Comparison of ENCODE assay signal across 14 cellular contexts in the genomic region with DNA sequence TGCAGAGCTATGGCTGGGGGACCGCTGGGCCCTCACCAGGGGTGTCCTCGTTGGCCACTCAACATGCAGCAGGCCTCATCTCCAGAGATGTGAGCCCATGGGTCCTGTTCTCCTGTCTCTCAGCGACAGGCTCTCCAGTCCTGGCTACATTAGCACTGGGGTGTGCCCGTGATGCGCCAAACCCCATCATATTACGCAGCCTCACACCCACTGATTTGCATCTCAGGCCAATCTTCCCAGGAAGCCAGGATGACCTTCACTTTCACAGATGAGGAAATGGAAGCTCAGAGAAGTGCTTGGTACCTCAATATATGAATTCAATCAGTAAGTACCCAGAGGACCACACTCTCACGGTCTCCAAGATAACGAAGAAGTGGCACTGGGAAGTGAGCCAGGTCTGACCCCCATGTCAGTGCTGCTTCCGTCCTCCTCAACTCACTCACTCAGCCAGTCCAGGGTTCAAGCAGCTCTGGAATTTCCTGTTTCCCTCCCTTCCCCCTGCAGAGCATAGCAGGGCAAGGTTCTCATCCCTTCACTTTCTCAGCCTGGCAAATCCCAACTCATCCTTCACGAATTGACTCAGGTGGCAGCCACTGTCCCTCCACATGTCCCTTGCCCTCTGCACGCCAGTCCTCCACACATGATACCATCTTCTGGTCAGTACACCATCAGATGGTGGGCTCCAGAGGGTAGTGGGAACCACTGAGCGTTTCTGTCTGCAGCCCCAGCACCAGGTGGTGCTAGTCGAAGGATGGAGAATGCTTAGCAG. TPM values are rescaled to one million over a fixed set of nuclear protein-coding genes. Genes with fewer than 3 reads are reported as not detected.
DNase-seq lines count a peak whose midpoint lies in the region; ATAC-seq, FAIRE-seq and TF ChIP-seq lines count a peak whose summit lies in the region.
"Had no signal": no experiment of that assay in that cellular context is flagged by ENCODE, and none has a peak within 500 bp of the region (broad histone marks: within the 10 kb centered on the region; RNA-seq: fewer than 3 reads in every experiment).

No MANE protein-coding gene starts in this region.

- H3K9me3 ChIP-seq in HepG2 (ENCODE audit: low read length) (no peaks in the 10 kb centered on the region), right lobe of liver (no peaks in the 10 kb centered on the region), aorta (ENCODE audit: control insufficient read depth, low read length) (no peaks in the 10 kb centered on the region)

- in situ Hi-C loops in HepG2 (cut with HindIII; ENCODE audit: extremely low pct_ligation_motif_present, low pct_unique_long_range_greater_than_20kb) = no loop called here
- in situ Hi-C loops in brain microvascular endothelial cell (cut with HindIII; ENCODE audit: low pct_ligation_motif_present, low sequenced_read_pairs) = no loop called here
- in situ Hi-C loops in G401 (cut with HindIII; ENCODE audit: low sequenced_read_pairs) = no loop called here

- peaks cover 50% of the 10 kb centered on the region for H3K4me1 ChIP-seq in HepG2 (ENCODE audit: insufficient read depth, low read length)
- H3K4me1 ChIP-seq in right lobe of liver = no peaks in the 10 kb centered on the region
- peaks cover 0 to 2% of the 10 kb centered on the region in 2 donors for H3K4me1 ChIP-seq in aorta (ENCODE audit: control insufficient read depth in 1 of 2, insufficient read depth in 2 of 2, low read length in 2 of 2)
- H3K4me1 ChIP-seq: parathyroid adenoma had no signal

- no peak overlapping the region for H2AFZ ChIP-seq in HepG2 (ENCODE audit: low read length)
- H2AFZ ChIP-seq: parathyroid adenoma had no signal

- CTCF ChIA-PET in HepG2 (lab: Yijun Ruan, JAX; ENCODE audit: low intra/inter-chr PET ratio, low total read pairs) = no interaction called here

- WGBS in HepG2 (ENCODE audit: low lambda C conversion rate) = 66% methylated on average over 7 of the region's 13 CpGs
- WGBS in right lobe of liver (ENCODE audit: insufficient coverage, low coverage, low lambda C conversion rate, missing lambda C conversion rate) = 52% methylated on average over 4 of the region's 13 CpGs
- WGBS in aorta, 2 donors = 62 to 63% methylated on average over 13 of the region's 13 CpGs

- 0 out of 4 replicates have a peak, but pooled peaks of 1 of the 2 experiments have one; percentile 17 for TF ChIP-seq EP300 in HepG2 (IDR thresholded peaks at IDR 0.05; ENCODE audit: low read depth in 2 of 2, low read length in 2 of 2)
- TF ChIP-seq EP300 in HepG2 (CRISPR knock-in tag; IDR thresholded peaks at IDR 0.05; ENCODE audit: borderline replicate concordance) = no peak

- POLR2A ChIA-PET in HepG2 (lab: Yijun Ruan, JAX) = no interaction called here

- H3K27ac ChIP-seq in HepG2 (ENCODE audit: extremely low read length, insufficient read depth, low read length) = peak overlapping the region; percentile 50
- H3K27ac ChIP-seq in right lobe of liver = no peak overlapping the region
- peak overlapping the region; percentile 91 for H3K27ac ChIP-seq in brain microvascular endothelial cell
- peak overlapping the region; percentile 6 to 92 for H3K27ac ChIP-seq in aorta (ENCODE audit: low read depth in 1 of 2, low read length in 2 of 2)
- H3K27ac ChIP-seq: parathyroid adenoma, VCaP had no signal

- peak; percentile 53 for DNase-seq in HepG2 (ENCODE audit: low spot score)
- no peak for DNase-seq in right lobe of liver
- no peak for DNase-seq in brain microvascular endothelial cell
- peak; percentile 49 to 67 for DNase-seq in lung microvascular endothelial cell (ENCODE audit: low read depth in 2 of 2)
- DNase-seq in aorta = no peak
- DNase-seq in posterior vena cava (ENCODE audit: low spot score) = no peak
- no peak for DNase-seq in G401 (ENCODE audit: low spot score)
- no peak for DNase-seq in NCI-H345 (lab: John Stamatoyannopoulos, UW)
- DNase-seq: CD8-positive, alpha-beta memory T cell; stimulated activated CD8-positive, alpha-beta memory T cell treated with anti-CD3 and anti-CD28 coated beads, Interleukin-4, amount 100 ng/mL, for 48 hours had no signal

- no peak for TF ChIP-seq RAD21 in HepG2 (CRISPR knock-in tag; IDR thresholded peaks at IDR 0.05)

- intact Hi-C loops in HepG2 (cut with micrococcal nuclease; ENCODE audit: unreplicated experiment) (no loop called here), right lobe of liver (cut with DNase I) (no loop called here), aorta (cut with DNase I) (loop anchor here in 1 of 2 donors (5.0 kb wide), 1 partner anchor 35 kb away; the partner anchor contains the start of gene STK40), posterior vena cava (cut with DNase I) (no loop called here)

- H3K27me3 ChIP-seq in HepG2 (ENCODE audit: control insufficient read depth in 1 of 2, insufficient read depth in 2 of 2, low read length in 2 of 2) (no peaks in the 10 kb centered on the region), right lobe of liver (no peaks in the 10 kb centered on the region), brain microvascular endothelial cell (replicated peaks) (no peaks in the 10 kb centered on the region), aorta (ENCODE audit: control insufficient read depth in 1 of 2, insufficient read depth in 2 of 2, low read length in 1 of 2) (no peaks in the 10 kb centered on the region)

- TF ChIP-seq POLR2A in HepG2 (IDR thresholded peaks at IDR 0.05; ENCODE audit: insufficient read depth in 1 of 2, low read depth in 2 of 2, low read length in 2 of 2) (no peak), right lobe of liver (IDR thresholded peaks at IDR 0.05) (no peak)

- ATAC-seq in HepG2 (peak; percentile 65), right lobe of liver (no peak), aorta (ENCODE audit: low FRiP score) (no peak)

- H3K36me3 ChIP-seq in HepG2 (replicated peaks in 1 of 2; ENCODE audit: control insufficient read depth in 1 of 2, insufficient read depth in 2 of 2, low read length in 2 of 2) (peaks cover 31 to 64% of the 10 kb centered on the region in 2 experiments), right lobe of liver (peaks cover 0 to 71% (median 24%) of the 10 kb centered on the region in 4 donors), brain microvascular endothelial cell (replicated peaks) (peaks cover 62% of the 10 kb centered on the region), aorta (ENCODE audit: control insufficient read depth in 1 of 2, insufficient read depth in 2 of 2, low read length in 1 of 2) (peaks cover 0 to 6% of the 10 kb centered on the region in 2 donors)

- no peaks in the 10 kb centered on the region for H4K20me1 ChIP-seq in HepG2 (ENCODE audit: insufficient read depth, low read length)

- peak overlapping the region; percentile 53 for H3K4me2 ChIP-seq in HepG2 (ENCODE audit: low read depth, low read length)

- 0 out of 2 replicates have a peak overlapping the region, but pooled peaks have one; percentile 12 for H3K9ac ChIP-seq in HepG2 (ENCODE audit: insufficient read depth, low read depth, low read length)
- H3K9ac ChIP-seq: parathyroid adenoma had no signal

- H3K4me3 ChIP-seq in HepG2 (replicated peaks in 1 of 3; ENCODE audit: insufficient read depth in 1 of 3, low read depth in 2 of 3, low read length in 3 of 3) (peak overlapping the region in 1 of 3 experiments; percentile 19; a peak in 1 of 6 replicates), right lobe of liver (no peak overlapping the region), brain microvascular endothelial cell (ENCODE audit: low read depth, low read length) (no peak overlapping the region), aorta (ENCODE audit: low read length in 2 of 2) (no peak overlapping the region)

- BruUV-seq in HepG2 (replicated peaks; lab: Mats Ljungman, UMichigan) = no TSS peak

- peak; percentile 64 for FAIRE-seq in HepG2 (lab: Jason Lieb, UNC)
- FAIRE-seq: GM18507 had no signal

- no peaks in the 10 kb centered on the region for H3K79me2 ChIP-seq in HepG2 (ENCODE audit: insufficient read depth, low read length)
- H3K79me2 ChIP-seq: parathyroid adenoma had no signal

- TF ChIP-seq CTCF in HepG2 (CRISPR knock-in tag; IDR thresholded peaks at IDR 0.05) (peak; percentile 63), right lobe of liver (IDR thresholded peaks at IDR 0.05) (no peak), brain microvascular endothelial cell (IDR thresholded peaks at IDR 0.05; ENCODE audit: low read depth, low read length, missing control alignments) (peak; percentile 53)

RNA-seq across cellular contexts. Expression of gene EVA1B, which starts 28.9 kb away (rescaled TPM):
- total RNA-seq in HepG2 (2016; rRNA removed; fragmentation: Illumina TruSeq; extraction: Trizol) = 3.8 and 6.6 TPM in 2 replicates
- 17.4 and 24.0 TPM in 2 replicates for total RNA-seq in HepG2 (2016; cell fraction: cytosol; rRNA removed; fragmentation: Illumina TruSeq; extraction: Trizol; ENCODE audit: low read depth)
- 5.1 and 5.9 TPM in 2 replicates for total RNA-seq in HepG2 (2016; cell fraction: insoluble cytoplasmic fraction; rRNA removed; fragmentation: Illumina TruSeq; extraction: Trizol)
- 15.5 and 17.9 TPM in 2 replicates for total RNA-seq in HepG2 (2016; cell fraction: membrane; rRNA removed; fragmentation: Illumina TruSeq; extraction: Trizol)
- 2.5 and 2.7 TPM in 2 replicates for total RNA-seq in HepG2 (2016; cell fraction: nucleus; rRNA removed; fragmentation: Illumina TruSeq; extraction: Trizol)
- polyA plus RNA-seq in HepG2 (2011; rRNA removed) = 3.9 and 5.8 TPM in 2 replicates
- polyA plus RNA-seq in HepG2 (2011; cell fraction: cytosol; rRNA removed) = 4.7 and 13.2 TPM in 2 replicates
- polyA plus RNA-seq in HepG2 (2011; cell fraction: nucleus; rRNA removed) = 7.5 and 8.1 TPM in 2 replicates
- polyA plus RNA-seq in HepG2 (2012) = 2.8 and 7.2 TPM in 2 replicates
- polyA plus RNA-seq in HepG2 (2016; cell fraction: cytosol; fragmentation: Illumina TruSeq; extraction: Trizol; ENCODE audit: low read depth) = 17.5 and 21.2 TPM in 2 replicates
- 3.5 and 4.8 TPM in 2 replicates for polyA plus RNA-seq in HepG2 (2016; cell fraction: insoluble cytoplasmic fraction; fragmentation: Illumina TruSeq; extraction: Trizol; ENCODE audit: low read depth)
- polyA plus RNA-seq in HepG2 (2016; cell fraction: membrane; fragmentation: Illumina TruSeq; extraction: Trizol; ENCODE audit: low read depth) = 12.3 and 13.6 TPM in 2 replicates
- polyA plus RNA-seq in HepG2 (2016; cell fraction: nucleus; fragmentation: Illumina TruSeq; extraction: Trizol; ENCODE audit: insufficient read depth, low read depth) = 5.0 and 5.9 TPM in 2 replicates
- polyA minus RNA-seq in HepG2 (2011; rRNA and poly(A)+ RNA removed; ENCODE audit: low replicate concordance) = 1.2 and 5.8 TPM in 2 replicates
- 2.5 and 3.6 TPM in 2 replicates for polyA minus RNA-seq in HepG2 (2011; cell fraction: cytosol; rRNA and poly(A)+ RNA removed)
- 0.50 and 0.90 TPM in 2 replicates for polyA minus RNA-seq in HepG2 (2011; cell fraction: nucleus; rRNA and poly(A)+ RNA removed)
- total RNA-seq in right lobe of liver = 10 to 100 TPM in 2 of 6 experiments, 1 to 10 TPM in 4; 3.2 to 20.6 (median 5.1) TPM
- 96.3 and 109 TPM in 2 replicates for total RNA-seq in lung microvascular endothelial cell
- total RNA-seq in aorta = 10 to 100 TPM; 44.7 to 58.3 TPM
- 100 to 1,000 TPM in 1 of 2 donors, 10 to 100 TPM in 1; 38.2 to 165 TPM for polyA plus RNA-seq in aorta
- 10 to 100 TPM; 38.0 to 39.5 TPM for total RNA-seq in posterior vena cava
- total RNA-seq in G401 (2014; rRNA removed; shearing (Covaris generic)) = 46.3 and 91.0 TPM in 2 replicates
- polyA plus RNA-seq: IgD-negative memory B cell had no signal

RNA-seq across cellular contexts. Expression of gene STK40, which starts 33.4 kb away (rescaled TPM):
- 33.8 and 40.1 TPM in 2 replicates for total RNA-seq in HepG2 (2016; rRNA removed; fragmentation: Illumina TruSeq; extraction: Trizol)
- total RNA-seq in HepG2 (2016; cell fraction: cytosol; rRNA removed; fragmentation: Illumina TruSeq; extraction: Trizol; ENCODE audit: low read depth) = 24.9 and 25.5 TPM in 2 replicates
- 32.8 and 34.8 TPM in 2 replicates for total RNA-seq in HepG2 (2016; cell fraction: insoluble cytoplasmic fraction; rRNA removed; fragmentation: Illumina TruSeq; extraction: Trizol)
- total RNA-seq in HepG2 (2016; cell fraction: membrane; rRNA removed; fragmentation: Illumina TruSeq; extraction: Trizol) = 68.1 and 69.3 TPM in 2 replicates
- 19.0 and 20.3 TPM in 2 replicates for total RNA-seq in HepG2 (2016; cell fraction: nucleus; rRNA removed; fragmentation: Illumina TruSeq; extraction: Trizol)
- polyA plus RNA-seq in HepG2 (2011; rRNA removed) = 35.1 and 49.2 TPM in 2 replicates
- 30.7 and 33.6 TPM in 2 replicates for polyA plus RNA-seq in HepG2 (2011; cell fraction: cytosol; rRNA removed)
- polyA plus RNA-seq in HepG2 (2011; cell fraction: nucleus; rRNA removed) = 35.7 and 39.3 TPM in 2 replicates
- 32.0 and 37.7 TPM in 2 replicates for polyA plus RNA-seq in HepG2 (2012)
- polyA plus RNA-seq in HepG2 (2016; cell fraction: cytosol; fragmentation: Illumina TruSeq; extraction: Trizol; ENCODE audit: low read depth) = 28.6 and 31.6 TPM in 2 replicates
- 42.6 and 52.9 TPM in 2 replicates for polyA plus RNA-seq in HepG2 (2016; cell fraction: insoluble cytoplasmic fraction; fragmentation: Illumina TruSeq; extraction: Trizol; ENCODE audit: low read depth)
- polyA plus RNA-seq in HepG2 (2016; cell fraction: membrane; fragmentation: Illumina TruSeq; extraction: Trizol; ENCODE audit: low read depth) = 71.6 and 77.6 TPM in 2 replicates
- polyA plus RNA-seq in HepG2 (2016; cell fraction: nucleus; fragmentation: Illumina TruSeq; extraction: Trizol; ENCODE audit: insufficient read depth, low read depth) = 39.8 and 45.0 TPM in 2 replicates
- polyA minus RNA-seq in HepG2 (2011; rRNA and poly(A)+ RNA removed; ENCODE audit: low replicate concordance) = 14.8 and 47.6 TPM in 2 replicates
- polyA minus RNA-seq in HepG2 (2011; cell fraction: cytosol; rRNA and poly(A)+ RNA removed) = 15.3 and 21.4 TPM in 2 replicates
- polyA minus RNA-seq in HepG2 (2011; cell fraction: nucleus; rRNA and poly(A)+ RNA removed) = 8.6 and 8.8 TPM in 2 replicates
- total RNA-seq in right lobe of liver = 10 to 100 TPM; 22.7 to 45.5 (median 29.0) TPM
- total RNA-seq in lung microvascular endothelial cell = 11.3 and 21.6 TPM in 2 replicates
- total RNA-seq in aorta = 10 to 100 TPM; 63.9 to 95.7 TPM
- polyA plus RNA-seq in aorta = 10 to 100 TPM; 33.2 to 35.4 TPM
- 10 to 100 TPM; 68.5 to 94.8 TPM for total RNA-seq in posterior vena cava
- 13.6 and 19.9 TPM in 2 replicates for total RNA-seq in G401 (2014; rRNA removed; shearing (Covaris generic))

RNA-seq across cellular contexts. Expression of gene LSM10, which starts 45.4 kb away (rescaled TPM):
- 14.0 and 17.0 TPM in 2 replicates for total RNA-seq in HepG2 (2016; rRNA removed; fragmentation: Illumina TruSeq; extraction: Trizol)
- 56.5 and 60.8 TPM in 2 replicates for total RNA-seq in HepG2 (2016; cell fraction: cytosol; rRNA removed; fragmentation: Illumina TruSeq; extraction: Trizol; ENCODE audit: low read depth)
- 14.8 TPM in 2 replicates for total RNA-seq in HepG2 (2016; cell fraction: insoluble cytoplasmic fraction; rRNA removed; fragmentation: Illumina TruSeq; extraction: Trizol)
- 50.9 and 52.1 TPM in 2 replicates for total RNA-seq in HepG2 (2016; cell fraction: membrane; rRNA removed; fragmentation: Illumina TruSeq; extraction: Trizol)
- total RNA-seq in HepG2 (2016; cell fraction: nucleus; rRNA removed; fragmentation: Illumina TruSeq; extraction: Trizol) = 6.1 and 9.2 TPM in 2 replicates
- 52.0 and 61.6 TPM in 2 replicates for polyA plus RNA-seq in HepG2 (2011; rRNA removed)
- polyA plus RNA-seq in HepG2 (2011; cell fraction: cytosol; rRNA removed) = 52.4 and 63.1 TPM in 2 replicates
- polyA plus RNA-seq in HepG2 (2011; cell fraction: nucleus; rRNA removed) = 18.3 and 21.3 TPM in 2 replicates
- 22.5 and 35.0 TPM in 2 replicates for polyA plus RNA-seq in HepG2 (2012)
- polyA plus RNA-seq in HepG2 (2016; cell fraction: cytosol; fragmentation: Illumina TruSeq; extraction: Trizol; ENCODE audit: low read depth) = 247 and 272 TPM in 2 replicates
- polyA plus RNA-seq in HepG2 (2016; cell fraction: insoluble cytoplasmic fraction; fragmentation: Illumina TruSeq; extraction: Trizol; ENCODE audit: low read depth) = 57.9 and 60.5 TPM in 2 replicates
- polyA plus RNA-seq in HepG2 (2016; cell fraction: membrane; fragmentation: Illumina TruSeq; extraction: Trizol; ENCODE audit: low read depth) = 158 and 176 TPM in 2 replicates
- 38.1 and 40.1 TPM in 2 replicates for polyA plus RNA-seq in HepG2 (2016; cell fraction: nucleus; fragmentation: Illumina TruSeq; extraction: Trizol; ENCODE audit: insufficient read depth, low read depth)
- polyA minus RNA-seq in HepG2 (2011; rRNA and poly(A)+ RNA removed; ENCODE audit: low replicate concordance) = 38.9 and 99.2 TPM in 2 replicates
- polyA minus RNA-seq in HepG2 (2011; cell fraction: cytosol; rRNA and poly(A)+ RNA removed) = 11.0 and 14.3 TPM in 2 replicates
- 9.0 and 11.3 TPM in 2 replicates for polyA minus RNA-seq in HepG2 (2011; cell fraction: nucleus; rRNA and poly(A)+ RNA removed)
- total RNA-seq in right lobe of liver = 10 to 100 TPM; 15.2 to 42.0 (median 22.3) TPM
- total RNA-seq in lung microvascular endothelial cell = 8.1 and 9.9 TPM in 2 replicates
- total RNA-seq in aorta = 10 to 100 TPM; 30.1 TPM
- polyA plus RNA-seq in aorta = 10 to 100 TPM; 39.6 to 57.7 TPM
- total RNA-seq in posterior vena cava = 10 to 100 TPM; 30.7 to 34.8 TPM
- total RNA-seq in G401 (2014; rRNA removed; shearing (Covaris generic)) = 37.5 and 57.9 TPM in 2 replicates

RNA-seq across cellular contexts. Expression of gene SH3D21, which starts 46.2 kb away (rescaled TPM):
- 1.4 and 5.1 TPM in 2 replicates for total RNA-seq in HepG2 (2016; rRNA removed; fragmentation: Illumina TruSeq; extraction: Trizol)
- 0.79 and 0.81 TPM in 2 replicates for total RNA-seq in HepG2 (2016; cell fraction: cytosol; rRNA removed; fragmentation: Illumina TruSeq; extraction: Trizol; ENCODE audit: low read depth)
- total RNA-seq in HepG2 (2016; cell fraction: insoluble cytoplasmic fraction; rRNA removed; fragmentation: Illumina TruSeq; extraction: Trizol) = 0.98 and 4.8 TPM in 2 replicates
- 1.1 TPM in 2 replicates for total RNA-seq in HepG2 (2016; cell fraction: membrane; rRNA removed; fragmentation: Illumina TruSeq; extraction: Trizol)
- 6.7 and 7.2 TPM in 2 replicates for total RNA-seq in HepG2 (2016; cell fraction: nucleus; rRNA removed; fragmentation: Illumina TruSeq; extraction: Trizol)
- polyA plus RNA-seq in HepG2 (2011; rRNA removed) = 8.6 and 8.7 TPM in 2 replicates
- 1.6 and 1.7 TPM in 2 replicates for polyA plus RNA-seq in HepG2 (2011; cell fraction: cytosol; rRNA removed)
- polyA plus RNA-seq in HepG2 (2011; cell fraction: nucleus; rRNA removed) = 84.9 and 116 TPM in 2 replicates
- polyA plus RNA-seq in HepG2 (2012) = 6.9 and 8.0 TPM in 2 replicates
- 0.40 and 0.63 TPM in 2 replicates for polyA plus RNA-seq in HepG2 (2016; cell fraction: cytosol; fragmentation: Illumina TruSeq; extraction: Trizol; ENCODE audit: low read depth)
- polyA plus RNA-seq in HepG2 (2016; cell fraction: insoluble cytoplasmic fraction; fragmentation: Illumina TruSeq; extraction: Trizol; ENCODE audit: low read depth) = 2.1 and 2.3 TPM in 2 replicates
- 1.0 and 1.1 TPM in 2 replicates for polyA plus RNA-seq in HepG2 (2016; cell fraction: membrane; fragmentation: Illumina TruSeq; extraction: Trizol; ENCODE audit: low read depth)
- polyA plus RNA-seq in HepG2 (2016; cell fraction: nucleus; fragmentation: Illumina TruSeq; extraction: Trizol; ENCODE audit: insufficient read depth, low read depth) = 21.9 and 30.8 TPM in 2 replicates
- polyA minus RNA-seq in HepG2 (2011; rRNA and poly(A)+ RNA removed; ENCODE audit: low replicate concordance) = 3.0 and 3.2 TPM in 2 replicates
- polyA minus RNA-seq in HepG2 (2011; cell fraction: cytosol; rRNA and poly(A)+ RNA removed) = 1.1 and 1.7 TPM in 2 replicates
- 15.7 and 16.0 TPM in 2 replicates for polyA minus RNA-seq in HepG2 (2011; cell fraction: nucleus; rRNA and poly(A)+ RNA removed)
- total RNA-seq in right lobe of liver = 1 to 10 TPM in 4 of 6 experiments, under 1 TPM in 2; 0.50 to 5.1 (median 1.2) TPM
- total RNA-seq in lung microvascular endothelial cell = 0.44 and 0.99 TPM in 2 replicates
- 1 to 10 TPM; 4.1 to 6.9 TPM for total RNA-seq in aorta
- 1 to 10 TPM; 2.4 to 5.1 TPM for polyA plus RNA-seq in aorta
- total RNA-seq in posterior vena cava = 1 to 10 TPM; 1.6 to 2.8 TPM
- total RNA-seq in G401 (2014; rRNA removed; shearing (Covaris generic)) = 1.9 and 4.1 TPM in 2 replicates
- polyA plus RNA-seq: CD8-positive, alpha-beta memory T cell had no signal

Comparison
In these comparisons a context has a peak if more than half of its experiments do, and no peak if none do; other contexts are left out.
1. DNase-seq: peak in HepG2 (single experiment) and lung microvascular endothelial cell (2 of 2); none in right lobe of liver (0 of 3), brain microvascular endothelial cell (single experiment), aorta (0 of 2), posterior vena cava (single experiment), G401 (single experiment) and NCI-H345 (single experiment).
2. H3K27ac ChIP-seq: peak in HepG2 (single experiment), brain microvascular endothelial cell (single experiment) and aorta (2 of 2); none in right lobe of liver (0 of 3).
3. CTCF ChIP-seq: peak in HepG2 (single experiment) and brain microvascular endothelial cell (single experiment); none in right lobe of liver (0 of 4).